Comparison of ENCODE assay signal across 23 cellular contexts in genomic region chr1:91243171-91243570, GRCh38.
DNase-seq lines count a peak whose midpoint lies in the region; ATAC-seq and TF ChIP-seq lines count a peak whose summit lies in the region.
"Had no signal": no experiment of that assay in that cellular context is flagged by ENCODE, and none has a peak within 500 bp of the region (broad histone marks: within the 10 kb centered on the region; RNA-seq: fewer than 3 reads in every experiment).

No MANE protein-coding gene starts in this region.

- no peaks in the 10 kb centered on the region for H3K4me1 Mint-ChIP-seq in activated CD4-positive, alpha-beta T cell treated with anti-CD3 and anti-CD28 coated beads, Interleukin-2, amount 10 ng/mL, durations not matched to agents 24 days and 14 days
- H3K4me1 Mint-ChIP-seq in mesothelial cell of epicardium (peaks cover 19% of the 10 kb centered on the region), MCF 10A (ENCODE audit: insufficient read depth, unreplicated experiment) (no peaks in the 10 kb centered on the region)
- H3K4me1 Mint-ChIP-seq: CD14-positive monocyte; CD4-positive, alpha-beta memory T cell; CD4-positive, CD25-positive, alpha-beta regulatory T cell; CD8-positive, alpha-beta memory T cell had no signal

- H3K36me3 ChIP-seq in heart right ventricle, result no peaks in the 10 kb centered on the region
- H3K36me3 ChIP-seq: BE2C, BLaER1 had no signal

- no peaks in the 10 kb centered on the region for H3K4me1 ChIP-seq in heart right ventricle
- H3K4me1 ChIP-seq: A549, BE2C, BLaER1 had no signal

- no peak overlapping the region for H3K4me3 Mint-ChIP-seq in activated CD4-positive, alpha-beta T cell treated with anti-CD3 and anti-CD28 coated beads, Interleukin-2, amount 10 ng/mL, durations not matched to agents 24 days and 14 days
- H3K4me3 Mint-ChIP-seq in mesothelial cell of epicardium, result no peak overlapping the region
- no peak overlapping the region for H3K4me3 Mint-ChIP-seq in MCF 10A (ENCODE audit: unreplicated experiment)
- H3K4me3 Mint-ChIP-seq: CD14-positive monocyte; CD4-positive, alpha-beta memory T cell; CD4-positive, CD25-positive, alpha-beta regulatory T cell; CD8-positive, alpha-beta memory T cell had no signal

- TF ChIP-seq CTCF in mesothelial cell of epicardium (IDR thresholded peaks at IDR 0.05; ENCODE audit: unreplicated experiment) (no peak), heart right ventricle (IDR thresholded peaks at IDR 0.05) (no peak), MCF 10A (IDR thresholded peaks at IDR 0.05; ENCODE audit: unreplicated experiment) (no peak)

- no peak overlapping the region for H3K27ac ChIP-seq in heart right ventricle
- H3K27ac ChIP-seq: 22Rv1, A549, BLaER1 had no signal

- H3K27me3 ChIP-seq in heart right ventricle, result peaks cover 0 to 8% (median 0%) of the 10 kb centered on the region in 7 donors
- H3K27me3 ChIP-seq: BE2C, BLaER1 had no signal

- intact Hi-C loops in activated CD4-positive, alpha-beta T cell treated with anti-CD3 and anti-CD28 coated beads, Interleukin-2, amount 10 ng/mL, durations not matched to agents 24 days and 14 days (cut with micrococcal nuclease), result no loop called here
- intact Hi-C loops in heart right ventricle (cut with DNase I), result no loop called here
- intact Hi-C loops in MCF 10A (cut with micrococcal nuclease), result no loop called here

- ATAC-seq in heart right ventricle, result no peak
- ATAC-seq: A549 had no signal

- H3K36me3 Mint-ChIP-seq in activated CD4-positive, alpha-beta T cell treated with anti-CD3 and anti-CD28 coated beads, Interleukin-2, amount 10 ng/mL, durations not matched to agents 24 days and 14 days (ENCODE audit: low read depth), result no peaks in the 10 kb centered on the region
- H3K36me3 Mint-ChIP-seq in mesothelial cell of epicardium (no peaks in the 10 kb centered on the region), MCF 10A (ENCODE audit: insufficient read depth, unreplicated experiment) (no peaks in the 10 kb centered on the region)
- H3K36me3 Mint-ChIP-seq: CD14-positive monocyte; CD4-positive, alpha-beta memory T cell; CD4-positive, CD25-positive, alpha-beta regulatory T cell; CD8-positive, alpha-beta memory T cell had no signal

- BruUV-seq in MCF 10A (replicated peaks; lab: Mats Ljungman, UMichigan), result no TSS peak

- DNase-seq in activated CD4-positive, alpha-beta T cell treated with anti-CD3 and anti-CD28 coated beads, Interleukin-2, amount 10 ng/mL, durations not matched to agents 24 days and 14 days, result peak; percentile 30
- no peak for DNase-seq in activated CD4-positive, alpha-beta T cell treated with anti-CD3 and anti-CD28 coated beads for 1 hour
- no peak for DNase-seq in mesothelial cell of epicardium (ENCODE audit: low spot score in 2 of 2, unreplicated experiment in 2 of 2)
- DNase-seq in heart right ventricle, result no peak
- DNase-seq in MCF 10A (ENCODE audit: unreplicated experiment), result no peak
- DNase-seq: AML-193; BE2C; C1 segment of cervical spinal cord; CD4-positive, alpha-beta memory T cell; CD4-positive, CD25-positive, alpha-beta regulatory T cell; CD8-positive, alpha-beta memory T cell; COR-L47; DMS 273 treated with DMSO at 0.1 percent for 48 hours; DMS153; DMS53; DMS79; DND-41; EL; GF-D8 had no signal

- CTCF ChIA-PET in MCF 10A (lab: Yijun Ruan, JAX), result interaction anchor here (0.7 to 3.1 kb wide), 4 partner anchors 11 to 1198 kb away, joined by 3 to 29 read pairs (median 4); no protein-coding TSS in a partner anchor

- POLR2A ChIA-PET in MCF 10A (lab: Yijun Ruan, JAX), result no interaction called here

- H3K27me3 Mint-ChIP-seq in activated CD4-positive, alpha-beta T cell treated with anti-CD3 and anti-CD28 coated beads, Interleukin-2, amount 10 ng/mL, durations not matched to agents 24 days and 14 days, result peaks cover 9% of the 10 kb centered on the region
- H3K27me3 Mint-ChIP-seq in mesothelial cell of epicardium (ENCODE audit: low read depth), result no peaks in the 10 kb centered on the region
- peaks cover 32% of the 10 kb centered on the region for H3K27me3 Mint-ChIP-seq in MCF 10A (ENCODE audit: insufficient read depth, unreplicated experiment)

- H3K9me3 Mint-ChIP-seq in activated CD4-positive, alpha-beta T cell treated with anti-CD3 and anti-CD28 coated beads, Interleukin-2, amount 10 ng/mL, durations not matched to agents 24 days and 14 days, result no peaks in the 10 kb centered on the region
- peaks cover 4% of the 10 kb centered on the region for H3K9me3 Mint-ChIP-seq in mesothelial cell of epicardium
- no peaks in the 10 kb centered on the region for H3K9me3 Mint-ChIP-seq in MCF 10A (ENCODE audit: unreplicated experiment)
- H3K9me3 Mint-ChIP-seq: CD14-positive monocyte had no signal

- H3K9me3 ChIP-seq in heart right ventricle, result peaks cover 0 to 4% (median 0%) of the 10 kb centered on the region in 11 donors
- H3K9me3 ChIP-seq: A549, BE2C, BLaER1 had no signal

- no peak overlapping the region for H3K27ac Mint-ChIP-seq in activated CD4-positive, alpha-beta T cell treated with anti-CD3 and anti-CD28 coated beads, Interleukin-2, amount 10 ng/mL, durations not matched to agents 24 days and 14 days
- peak overlapping the region; percentile 17 for H3K27ac Mint-ChIP-seq in mesothelial cell of epicardium
- H3K27ac Mint-ChIP-seq in MCF 10A (ENCODE audit: low read depth, unreplicated experiment), result no peak overlapping the region
- H3K27ac Mint-ChIP-seq: CD14-positive monocyte; CD4-positive, CD25-positive, alpha-beta regulatory T cell; CD8-positive, alpha-beta memory T cell had no signal

- no peak overlapping the region for H3K4me3 ChIP-seq in heart right ventricle
- H3K4me3 ChIP-seq: A549, BLaER1 had no signal
